Comparison of ENCODE assay signal across 8 cellular contexts in the genomic region with DNA sequence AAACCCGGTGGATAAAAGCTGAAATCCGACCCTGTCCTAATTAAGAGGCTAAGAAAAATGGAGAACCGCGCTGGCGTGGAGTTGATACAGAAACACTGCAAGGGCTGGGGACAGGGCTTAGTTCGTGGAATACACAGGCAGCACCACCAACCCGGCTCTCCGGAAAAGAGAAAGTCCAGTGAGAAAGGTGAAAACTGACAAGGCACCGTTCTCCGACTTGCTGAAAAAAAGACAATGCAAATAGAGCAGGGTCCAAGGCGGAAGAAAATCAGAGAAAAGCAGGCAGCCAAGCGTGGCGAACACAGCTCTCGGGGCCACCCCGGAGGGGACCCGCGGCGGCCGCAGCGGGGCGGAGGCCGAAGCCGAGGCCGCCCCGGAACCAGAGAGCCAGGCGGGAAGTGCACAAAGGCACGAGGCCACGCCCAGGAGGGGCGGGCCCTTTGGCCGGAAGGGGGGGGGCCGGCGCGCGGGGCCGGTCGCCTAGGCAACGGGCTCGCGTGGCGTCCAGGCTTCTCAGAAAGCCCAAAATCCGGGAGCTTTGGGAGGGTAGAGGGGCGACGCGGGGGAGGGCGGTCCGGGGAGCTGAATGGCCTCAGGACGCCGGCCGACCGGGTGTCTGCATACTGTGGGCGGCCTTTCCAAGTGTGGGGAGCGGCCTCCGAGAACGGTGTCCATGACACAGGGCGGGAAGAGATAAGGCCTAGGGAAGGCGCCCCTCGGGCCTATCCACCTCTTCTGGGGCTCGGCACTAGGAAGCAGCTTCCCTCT. TPM values are rescaled to one million over a fixed set of nuclear protein-coding genes. Genes with fewer than 3 reads are reported as not detected.
DNase-seq lines count a peak whose midpoint lies in the region; ATAC-seq and TF ChIP-seq lines count a peak whose summit lies in the region.

No MANE protein-coding gene starts in this region.

- H3K9me2 ChIP-seq in hepatocyte (replicated peaks; ENCODE audit: insufficient read depth), result no peaks in the 10 kb centered on the region

- peak overlapping the region; percentile 81 for H2AFZ ChIP-seq in hepatocyte

- under 1% methylated on average over 45 of the region's 58 CpGs for WGBS in hepatocyte (ENCODE audit: low lambda C conversion rate, missing lambda C conversion rate)

- ATAC-seq in GM18502 (IDR thresholded peaks at IDR 0.05; ENCODE audit: poor library complexity, unreplicated experiment) (peak; percentile 35), HG02884 (IDR thresholded peaks at IDR 0.05; ENCODE audit: unreplicated experiment) (peak; percentile 23)

- DNase-seq in NCI-H1694 treated with DMSO at 0.1 percent for 48 hours (lab: John Stamatoyannopoulos, UW) (peak; percentile 84), T-helper 9 cell (peak; percentile 85), astrocyte of the hippocampus (ENCODE audit: low read depth, low spot score) (peak; percentile 95), hepatocyte (ENCODE audit: low spot score) (peak; percentile 96), retina (peak; percentile 95), OCI-M2 (lab: John Stamatoyannopoulos, UW; ENCODE audit: unreplicated experiment) (no peak)

- no peaks in the 10 kb centered on the region for H3K36me3 ChIP-seq in hepatocyte (replicated peaks; ENCODE audit: insufficient read depth, low read depth)

- peak overlapping the region; percentile 99 for H3K27ac ChIP-seq in hepatocyte

- H3K27me3 ChIP-seq in hepatocyte, result no peaks in the 10 kb centered on the region

- TF ChIP-seq CTCF in hepatocyte (IDR thresholded peaks at IDR 0.05; ENCODE audit: poor library complexity), result no peak

- H3K4me3 ChIP-seq in hepatocyte, result peak overlapping the region; percentile 72

- peaks cover 14% of the 10 kb centered on the region for H3K4me1 ChIP-seq in hepatocyte (ENCODE audit: insufficient read depth)

- peaks cover 36% of the 10 kb centered on the region for H3K79me2 ChIP-seq in hepatocyte

- H3K4me2 ChIP-seq in hepatocyte, result peak overlapping the region; percentile 79

- H3K9me3 ChIP-seq in hepatocyte (ENCODE audit: low read depth), result no peaks in the 10 kb centered on the region

- peaks cover 9% of the 10 kb centered on the region for H4K20me1 ChIP-seq in hepatocyte (ENCODE audit: insufficient read depth, poor library complexity, severe bottlenecking)

RNA-seq across cellular contexts. Expression of a gene that starts 1.2 kb away (rescaled TPM):
- 14.7 and 15.7 TPM in 2 replicates for total RNA-seq in hepatocyte
- polyA plus RNA-seq in hepatocyte, result 24.2 and 26.4 TPM in 2 replicates

RNA-seq across cellular contexts. Expression of a gene that starts 6.3 kb away (rescaled TPM):
- total RNA-seq in hepatocyte, result 70.9 and 72.9 TPM in 2 replicates
- polyA plus RNA-seq in hepatocyte, result 105 and 127 TPM in 2 replicates
